Comparison of ENCODE assay signal across 8 cellular contexts in genomic region chr5:54645888-54646284, GRCh38.
DNase-seq lines count a peak whose midpoint lies in the region; ATAC-seq and TF ChIP-seq lines count a peak whose summit lies in the region.

No MANE protein-coding gene starts in this region.

- TF ChIP-seq CTCF in NB4 (IDR thresholded peaks at IDR 0.05; ENCODE audit: low read depth, low read length): no peak
- TF ChIP-seq CTCF in nephron progenitor cell (IDR thresholded peaks at IDR 0.05): no peak

- H3K4me3 ChIP-seq in ACC112 (ENCODE audit: low read depth, low read length) (peak overlapping the region; percentile 54; the same call in 1 of the 2 replicates), NB4 (ENCODE audit: low read depth, low read length) (peak overlapping the region; percentile 53)

- H3K4me1 Mint-ChIP-seq in nephron progenitor cell: peaks cover 35% of the 10 kb centered on the region

- ATAC-seq in GM19397 (IDR thresholded peaks at IDR 0.05; ENCODE audit: unreplicated experiment): no peak
- no peak for ATAC-seq in HG03159 (IDR thresholded peaks at IDR 0.05; ENCODE audit: unreplicated experiment)
- ATAC-seq in HG03196 (IDR thresholded peaks at IDR 0.05; ENCODE audit: unreplicated experiment): no peak

- no peaks in the 10 kb centered on the region for H3K79me2 ChIP-seq in ACC112 (ENCODE audit: control insufficient read depth, insufficient read depth, low read length, unreplicated experiment)

- no peak for TF ChIP-seq POLR2A in NB4 (IDR thresholded peaks at IDR 0.05; ENCODE audit: extremely low read depth, insufficient read length)

- H3K4me1 ChIP-seq in ACC112 (ENCODE audit: control insufficient read depth, insufficient read depth, low read length, unreplicated experiment): peaks cover 47% of the 10 kb centered on the region

- DNase-seq in NB4 (ENCODE audit: low read depth) (no peak), nephron progenitor cell (no peak), glomerular visceral epithelial cell (ENCODE audit: extremely low spot score) (no peak)

- H3K27me3 Mint-ChIP-seq in nephron progenitor cell (ENCODE audit: low read depth, poor library complexity): no peaks in the 10 kb centered on the region

- H2AFZ ChIP-seq in ACC112 (ENCODE audit: low read length, unreplicated experiment): peak overlapping the region; percentile 87

- peaks cover 16% of the 10 kb centered on the region for H3K9me3 Mint-ChIP-seq in nephron progenitor cell

- peaks cover 7% of the 10 kb centered on the region for H3K36me3 Mint-ChIP-seq in nephron progenitor cell (ENCODE audit: low read depth)

- H3K4me3 Mint-ChIP-seq in nephron progenitor cell: peak overlapping the region; percentile 9

- H3K27ac Mint-ChIP-seq in nephron progenitor cell: peak overlapping the region; percentile 94

- H3K27me3 ChIP-seq in ACC112 (ENCODE audit: insufficient read depth, low read length): no peaks in the 10 kb centered on the region

- H3K36me3 ChIP-seq in ACC112 (ENCODE audit: insufficient read depth, low read length): no peaks in the 10 kb centered on the region

- H3K27ac ChIP-seq in ACC112 (ENCODE audit: low read depth, low read length) (peak overlapping the region; percentile 46), cingulate gyrus (ENCODE audit: low read depth, low read length) (peak overlapping the region; percentile 20)
